Comparison of ENCODE assay signal across 27 cellular contexts in genomic region chr2:166882851-166883250, GRCh38. TPM values are rescaled to one million over a fixed set of nuclear protein-coding genes. Genes with fewer than 3 reads are reported as not detected.
"Had no signal": no experiment of that assay in that cellular context is flagged by ENCODE, and none has a peak within 500 bp of the region (broad histone marks: within the 10 kb centered on the region; RNA-seq: fewer than 3 reads in every experiment).

No MANE protein-coding gene starts in this region.

- ATAC-seq: activated CD8-positive, alpha-beta memory T cell treated with anti-CD3 and anti-CD28 coated beads, Interleukin-2, amount 10 ng/mL, durations not matched to agents 7 days and 5 days; Panc1; T-helper 17 cell had no signal

- H3K4me1 ChIP-seq: breast epithelium, SJSA1 had no signal

- H3K27me3 ChIP-seq: breast epithelium, SJSA1 had no signal

- DNase-seq: activated B cell treated with CpG ODN at 0.5 μM for 24 hours; activated CD4-positive, alpha-beta T cell treated with anti-CD3 and anti-CD28 coated beads for 1 hour; activated CD4-positive, alpha-beta T cell treated with anti-CD3 and anti-CD28 coated beads, Interleukin-2, amount 10 ng/mL, durations not matched to agents 24 days and 14 days; activated CD4-positive, alpha-beta T cell treated with anti-CD3 and anti-CD28 coated beads, Interleukin-2, amount 50 U/mL, for 48 hours; activated CD8-positive, alpha-beta memory T cell treated with anti-CD3 and anti-CD28 coated beads, Interleukin-2, amount 10 ng/mL, durations not matched to agents 7 days and 5 days; activated effector memory CD4-positive, alpha-beta T cell treated with Interleukin-2 at 50 U/mL for 16 hours; activated naive CD4-positive, alpha-beta T cell; activated T-cell treated with anti-CD3 and anti-CD28 coated beads, Interleukin-2, amount 50 U/mL, for 24 hours; aorta; caudate nucleus; NCI-H1092; NCI-H1417; NCI-H1930; NCI-H2171; NCI-H2227 treated with DMSO at 0.1 percent for 48 hours; NCI-H526; NCI-H774; OCI-M1; SHP77; T-helper 17 cell; T-helper 9 cell had no signal

- H3K4me3 Mint-ChIP-seq: activated B cell treated with CpG ODN at 0.5 μM for 24 hours; activated CD4-positive, alpha-beta T cell treated with anti-CD3 and anti-CD28 coated beads, Interleukin-2, amount 10 ng/mL, durations not matched to agents 24 days and 14 days; activated CD8-positive, alpha-beta memory T cell treated with anti-CD3 and anti-CD28 coated beads, Interleukin-2, amount 10 ng/mL, durations not matched to agents 7 days and 5 days; activated naive CD4-positive, alpha-beta T cell treated with anti-CD3 and anti-CD28 coated beads, Interleukin-2, amount 50 U/mL, for 24 hours; activated T-cell treated with anti-CD3 and anti-CD28 coated beads, Interleukin-2, amount 50 U/mL, for 24 hours; activated T-helper 1 cell treated with anti-CD3 and anti-CD28 coated beads, Interleukin-12 subunit alpha, Interleukin-12 subunit beta, Interleukin-2, Interleukin-4 antibody, amounts not matched to agents 30 ng/mL and 10 ng/mL and 1 ng/mL, durations not matched to agents 14 hours and 24 hours and 36 hours; T-helper 17 cell had no signal

- H3K4me3 ChIP-seq: breast epithelium, SJSA1 had no signal

- H3K36me3 ChIP-seq: breast epithelium, SJSA1 had no signal

- H3K36me3 Mint-ChIP-seq: activated CD8-positive, alpha-beta memory T cell treated with anti-CD3 and anti-CD28 coated beads, Interleukin-2, amount 10 ng/mL, durations not matched to agents 7 days and 5 days; activated naive CD4-positive, alpha-beta T cell treated with anti-CD3 and anti-CD28 coated beads, Interleukin-2, amount 50 U/mL, for 24 hours had no signal

- H3K9me3 Mint-ChIP-seq: activated B cell treated with CpG ODN at 0.5 μM for 24 hours; activated CD4-positive, alpha-beta T cell treated with anti-CD3 and anti-CD28 coated beads, Interleukin-2, amount 10 ng/mL, durations not matched to agents 24 days and 14 days; activated naive CD4-positive, alpha-beta T cell treated with anti-CD3 and anti-CD28 coated beads, Interleukin-2, amount 50 U/mL, for 24 hours; activated T-cell treated with anti-CD3 and anti-CD28 coated beads, Interleukin-2, amount 50 U/mL, for 24 hours; activated T-helper 1 cell treated with anti-CD3 and anti-CD28 coated beads, Interleukin-12 subunit alpha, Interleukin-12 subunit beta, Interleukin-2, Interleukin-4 antibody, amounts not matched to agents 30 ng/mL and 10 ng/mL and 1 ng/mL, durations not matched to agents 14 hours and 24 hours and 36 hours had no signal

- H3K27ac ChIP-seq: breast epithelium, SJSA1 had no signal

- H3K27me3 Mint-ChIP-seq: activated B cell treated with CpG ODN at 0.5 μM for 24 hours; activated CD4-positive, alpha-beta T cell treated with anti-CD3 and anti-CD28 coated beads, Interleukin-2, amount 10 ng/mL, durations not matched to agents 24 days and 14 days; activated CD8-positive, alpha-beta memory T cell treated with anti-CD3 and anti-CD28 coated beads, Interleukin-2, amount 10 ng/mL, durations not matched to agents 7 days and 5 days; activated naive CD4-positive, alpha-beta T cell treated with anti-CD3 and anti-CD28 coated beads, Interleukin-2, amount 50 U/mL, for 24 hours; activated T-cell treated with anti-CD3 and anti-CD28 coated beads, Interleukin-2, amount 50 U/mL, for 24 hours; T-helper 17 cell had no signal

- H3K9me3 ChIP-seq: breast epithelium, SJSA1 had no signal

- H3K27ac Mint-ChIP-seq: activated B cell treated with CpG ODN at 0.5 μM for 24 hours; activated CD4-positive, alpha-beta T cell treated with anti-CD3 and anti-CD28 coated beads, Interleukin-2, amount 10 ng/mL, durations not matched to agents 24 days and 14 days; activated CD8-positive, alpha-beta memory T cell treated with anti-CD3 and anti-CD28 coated beads, Interleukin-2, amount 10 ng/mL, durations not matched to agents 7 days and 5 days; activated naive CD4-positive, alpha-beta T cell treated with anti-CD3 and anti-CD28 coated beads, Interleukin-2, amount 50 U/mL, for 24 hours; activated T-cell treated with anti-CD3 and anti-CD28 coated beads, Interleukin-2, amount 50 U/mL, for 24 hours; activated T-helper 1 cell treated with anti-CD3 and anti-CD28 coated beads, Interleukin-12 subunit alpha, Interleukin-12 subunit beta, Interleukin-2, Interleukin-4 antibody, amounts not matched to agents 30 ng/mL and 10 ng/mL and 1 ng/mL, durations not matched to agents 14 hours and 24 hours and 36 hours; T-helper 17 cell had no signal

- H3K4me1 Mint-ChIP-seq: activated CD4-positive, alpha-beta T cell treated with anti-CD3 and anti-CD28 coated beads, Interleukin-2, amount 10 ng/mL, durations not matched to agents 24 days and 14 days; activated CD8-positive, alpha-beta memory T cell treated with anti-CD3 and anti-CD28 coated beads, Interleukin-2, amount 10 ng/mL, durations not matched to agents 7 days and 5 days; activated naive CD4-positive, alpha-beta T cell treated with anti-CD3 and anti-CD28 coated beads, Interleukin-2, amount 50 U/mL, for 24 hours; T-helper 17 cell had no signal

RNA-seq across cellular contexts. Expression of gene XIRP2, which starts 5.4 kb away (rescaled TPM):
- total RNA-seq: activated B cell treated with CpG ODN at 0.5 μM for 24 hours; activated CD4-positive, alpha-beta T cell treated with anti-CD3 and anti-CD28 coated beads, Interleukin-2, amount 10 ng/mL, durations not matched to agents 24 days and 14 days; activated CD8-positive, alpha-beta memory T cell treated with anti-CD3 and anti-CD28 coated beads, Interleukin-2, amount 10 ng/mL, durations not matched to agents 7 days and 5 days; activated T-helper 1 cell treated with anti-CD3 and anti-CD28 coated beads, Interleukin-12 subunit alpha, Interleukin-12 subunit beta, Interleukin-2, Interleukin-4 antibody, amounts not matched to agents 30 ng/mL and 10 ng/mL and 1 ng/mL, durations not matched to agents 14 hours and 24 hours and 36 hours; breast epithelium; NCI-H460; SJSA1 had no signal
